In the genomic region with DNA sequence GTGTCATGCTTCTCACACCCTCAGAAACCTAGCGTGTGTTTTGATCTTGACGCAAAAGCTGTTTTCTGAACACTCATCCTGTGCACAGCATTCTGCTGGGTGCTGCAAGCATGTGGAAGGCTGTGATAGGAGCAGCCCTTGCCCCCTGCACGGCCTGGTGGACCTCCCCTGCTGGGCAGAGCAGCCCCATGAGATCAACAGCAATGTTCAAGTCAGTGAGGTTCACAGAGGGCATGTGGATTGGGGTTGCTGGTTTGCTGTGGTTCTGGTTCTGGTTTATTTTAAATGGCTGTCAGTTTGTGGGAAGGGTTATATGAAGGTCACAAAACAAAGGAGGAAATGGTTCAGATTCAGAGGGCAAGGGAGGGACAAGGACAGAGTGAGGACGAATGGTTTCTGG, we compare ENCODE assay signal across 17 cellular contexts.
"Had no signal": no experiment of that assay in that cellular context is flagged by ENCODE, and none has a peak within 500 bp of the region (broad histone marks: within the 10 kb centered on the region; RNA-seq: fewer than 3 reads in every experiment).

No MANE protein-coding gene starts in this region.

- H3K9me3 Mint-ChIP-seq: activated naive CD8-positive, alpha-beta T cell treated with anti-CD3 and anti-CD28 coated beads for 36 hours; natural killer cell treated with Interleukin-12 subunit alpha and Interleukin-12 subunit beta and Interleukin-15 and Interleukin-18, amount 100 ng/mL, for 72 hours; stimulated activated naive B cell treated with anti-CD40 and anti-IgM and Interleukin-4, amounts not matched to agents 10 μg/mL and 1 μg/mL and 100 μg/mL, for 72 hours had no signal

- H3K36me3 ChIP-seq: breast epithelium, ovary had no signal

- H3K36me3 Mint-ChIP-seq: activated CD8-positive, alpha-beta memory T cell treated with anti-CD3 and anti-CD28 coated beads, Interleukin-2, amount 10 ng/mL, durations not matched to agents 7 days and 5 days; activated naive CD8-positive, alpha-beta T cell treated with anti-CD3 and anti-CD28 coated beads for 36 hours; natural killer cell treated with Interleukin-12 subunit alpha and Interleukin-12 subunit beta and Interleukin-15 and Interleukin-18, amount 100 ng/mL, for 72 hours; stimulated activated naive B cell treated with anti-CD40 and anti-IgM and Interleukin-4, amounts not matched to agents 10 μg/mL and 1 μg/mL and 100 μg/mL, for 72 hours had no signal

- H3K4me3 ChIP-seq: breast epithelium, dorsolateral prefrontal cortex, ovary had no signal

- H3K27ac Mint-ChIP-seq: activated CD8-positive, alpha-beta memory T cell treated with anti-CD3 and anti-CD28 coated beads, Interleukin-2, amount 10 ng/mL, durations not matched to agents 7 days and 5 days; activated naive CD8-positive, alpha-beta T cell treated with anti-CD3 and anti-CD28 coated beads for 36 hours; natural killer cell treated with Interleukin-12 subunit alpha and Interleukin-12 subunit beta and Interleukin-15 and Interleukin-18, amount 100 ng/mL, for 72 hours; stimulated activated naive B cell treated with anti-CD40 and anti-IgM and Interleukin-4, amounts not matched to agents 10 μg/mL and 1 μg/mL and 100 μg/mL, for 72 hours had no signal

- H3K4me1 Mint-ChIP-seq: activated CD8-positive, alpha-beta memory T cell treated with anti-CD3 and anti-CD28 coated beads, Interleukin-2, amount 10 ng/mL, durations not matched to agents 7 days and 5 days; activated naive CD8-positive, alpha-beta T cell treated with anti-CD3 and anti-CD28 coated beads for 36 hours; stimulated activated naive B cell treated with anti-CD40 and anti-IgM and Interleukin-4, amounts not matched to agents 10 μg/mL and 1 μg/mL and 100 μg/mL, for 72 hours had no signal

- H3K27ac ChIP-seq: breast epithelium, dorsolateral prefrontal cortex had no signal

- H3K4me3 Mint-ChIP-seq: activated CD8-positive, alpha-beta memory T cell treated with anti-CD3 and anti-CD28 coated beads, Interleukin-2, amount 10 ng/mL, durations not matched to agents 7 days and 5 days; activated naive CD8-positive, alpha-beta T cell treated with anti-CD3 and anti-CD28 coated beads for 36 hours; natural killer cell treated with Interleukin-12 subunit alpha and Interleukin-12 subunit beta and Interleukin-15 and Interleukin-18, amount 100 ng/mL, for 72 hours; stimulated activated naive B cell treated with anti-CD40 and anti-IgM and Interleukin-4, amounts not matched to agents 10 μg/mL and 1 μg/mL and 100 μg/mL, for 72 hours had no signal

- H3K9me3 ChIP-seq: breast epithelium, ovary had no signal

- H3K27me3 Mint-ChIP-seq: stimulated activated naive B cell treated with anti-CD40 and anti-IgM and Interleukin-4, amounts not matched to agents 10 μg/mL and 1 μg/mL and 100 μg/mL, for 72 hours had no signal

- H3K27me3 ChIP-seq: breast epithelium, ovary had no signal

- ATAC-seq: activated CD8-positive, alpha-beta memory T cell treated with anti-CD3 and anti-CD28 coated beads, Interleukin-2, amount 10 ng/mL, durations not matched to agents 7 days and 5 days; esophagus mucosa; natural killer cell treated with Interleukin-12 subunit alpha and Interleukin-12 subunit beta and Interleukin-15 and Interleukin-18, amount 100 ng/mL, for 72 hours; stimulated activated naive B cell treated with anti-CD40 and anti-IgM and Interleukin-4, amounts not matched to agents 10 μg/mL and 1 μg/mL and 100 μg/mL, for 72 hours had no signal

- DNase-seq: activated CD4-positive, alpha-beta T cell treated with anti-CD3 and anti-CD28 coated beads, Interleukin-2, amount 50 U/mL, for 4 hours; activated CD4-positive, CD25-positive, alpha-beta regulatory T cell treated with anti-CD3 and anti-CD28 coated beads, Interleukin-2, amount 50 U/mL, for 72 hours; activated CD8-positive, alpha-beta memory T cell treated with anti-CD3 and anti-CD28 coated beads, Interleukin-2, amount 10 ng/mL, durations not matched to agents 7 days and 5 days; activated gamma-delta T cell treated with Interleukin-2 at 50 U/mL for 16 hours; activated naive CD8-positive, alpha-beta T cell treated with anti-CD3 and anti-CD28 coated beads for 36 hours; activated T-cell treated with anti-CD3 and anti-CD28 coated beads, Interleukin-2, amount 50 U/mL, for 48 hours; anterior cingulate cortex; dorsolateral prefrontal cortex; ovary; small intestine; stimulated activated CD4-positive, alpha-beta T cell treated with anti-CD3 and anti-CD28 coated beads, Interleukin-1b, Interleukin-23, amount 100 ng/mL, for 48 hours; stimulated activated naive B cell treated with anti-CD40 and anti-IgM and Interleukin-4, amounts not matched to agents 10 μg/mL and 1 μg/mL and 100 μg/mL, for 72 hours; substantia nigra; trophoblast cell had no signal
